Comparison of ENCODE assay signal across 8 cellular contexts in genomic region chr11:66312549-66313320, GRCh38. TPM values are rescaled to one million over a fixed set of nuclear protein-coding genes. Genes with fewer than 3 reads are reported as not detected.
DNase-seq lines count a peak whose midpoint lies in the region; ATAC-seq and TF ChIP-seq lines count a peak whose summit lies in the region.

No MANE protein-coding gene starts in this region.

- no peaks in the 10 kb centered on the region for H3K9me3 ChIP-seq in right lobe of liver

- POLR2A ChIA-PET in activated CD4-positive, alpha-beta memory T cell treated with anti-CD3 and anti-CD28 coated beads for 36 hours (lab: Charles Lee), result interaction anchor here (0.5 to 2.1 kb wide), 9 partner anchors 14 to 532 kb away, joined by 3 to 9 read pairs (median 3); partner anchors contain the start of genes BRMS1, SF3B2, SLC29A2 and YIF1A

- peak overlapping the region; percentile 40 to 84 (median 67) for H3K4me3 ChIP-seq in dorsolateral prefrontal cortex
- H3K4me3 ChIP-seq in right lobe of liver, result peak overlapping the region; percentile 46 to 53 (median 52)

- H3K4me1 Mint-ChIP-seq in CD14-positive monocyte, result peaks cover 31% of the 10 kb centered on the region
- peaks cover 12% of the 10 kb centered on the region for H3K4me1 Mint-ChIP-seq in activated CD4-positive, alpha-beta memory T cell treated with anti-CD3 and anti-CD28 coated beads for 36 hours (ENCODE audit: low read depth)

- peak overlapping the region; percentile 92 to 98 for H3K4me3 Mint-ChIP-seq in CD14-positive monocyte
- H3K4me3 Mint-ChIP-seq in activated CD4-positive, alpha-beta memory T cell treated with anti-CD3 and anti-CD28 coated beads for 36 hours, result peak overlapping the region; percentile 77

- H3K27me3 ChIP-seq in dorsolateral prefrontal cortex (no peaks in the 10 kb centered on the region), right lobe of liver (no peaks in the 10 kb centered on the region)

- intact Hi-C loops in CD14-positive monocyte (cut with micrococcal nuclease) (loop anchor here (1.0 to 10.0 kb wide), 3 partner anchors 16 to 72 kb away; partner anchors contain the start of gene BRMS1 (in 1 of the 2)), dorsolateral prefrontal cortex (cut with DNase I) (loop anchor here (1.0 to 5.0 kb wide), 3 partner anchors 16 to 35 kb away; partner anchors contain the start of genes B4GAT1 (in 1 of the 2), BRMS1 (in 1 of the 2) and YIF1A (in 1 of the 2)), right lobe of liver (cut with DNase I) (no loop called here)
- intact Hi-C loops in activated CD4-positive, alpha-beta memory T cell treated with anti-CD3 and anti-CD28 coated beads for 36 hours (cut with micrococcal nuclease), result loop anchor here (1.0 kb wide), 5 partner anchors 16 to 59 kb away; partner anchors contain the start of genes BRMS1, RAB1B, SLC29A2 and YIF1A

- ATAC-seq in GM19438 (IDR thresholded peaks at IDR 0.05; ENCODE audit: low read depth, unreplicated experiment), result peak; percentile 62
- ATAC-seq in HG03565 (IDR thresholded peaks at IDR 0.05; ENCODE audit: unreplicated experiment), result peak; percentile 42
- ATAC-seq in right lobe of liver, result peak; percentile 82 to 88 (median 85)

- WGBS in right lobe of liver (ENCODE audit: insufficient coverage, low coverage, low lambda C conversion rate, missing lambda C conversion rate), result 36% methylated on average over 8 of the region's 52 CpGs

- H3K36me3 ChIP-seq in right lobe of liver, result no peaks in the 10 kb centered on the region

- peak overlapping the region; percentile 96 to 99 (median 97) for H3K27ac Mint-ChIP-seq in CD14-positive monocyte
- H3K27ac Mint-ChIP-seq in activated CD4-positive, alpha-beta memory T cell treated with anti-CD3 and anti-CD28 coated beads for 36 hours, result peak overlapping the region; percentile 77

- peaks cover 0 to 9% (median 3%) of the 10 kb centered on the region in 4 donors for H3K4me1 ChIP-seq in right lobe of liver

- peak; percentile 28 for TF ChIP-seq POLR2A in right lobe of liver (IDR thresholded peaks at IDR 0.05)

- peaks cover 4 to 15% (median 15%) of the 10 kb centered on the region in 3 donors for H3K27me3 Mint-ChIP-seq in CD14-positive monocyte (ENCODE audit: low read depth in 3 of 3)
- no peaks in the 10 kb centered on the region for H3K27me3 Mint-ChIP-seq in activated CD4-positive, alpha-beta memory T cell treated with anti-CD3 and anti-CD28 coated beads for 36 hours

- peaks cover 0 to 2% of the 10 kb centered on the region in 2 donors for H3K36me3 Mint-ChIP-seq in CD14-positive monocyte
- no peaks in the 10 kb centered on the region for H3K36me3 Mint-ChIP-seq in activated CD4-positive, alpha-beta memory T cell treated with anti-CD3 and anti-CD28 coated beads for 36 hours

- H3K27ac ChIP-seq in dorsolateral prefrontal cortex (peak overlapping the region in 58 of 59 donors; percentile 39 to 95 (median 86)), right lobe of liver (peak overlapping the region; percentile 57 to 78 (median 72))

- CTCF ChIA-PET in activated CD4-positive, alpha-beta memory T cell treated with anti-CD3 and anti-CD28 coated beads for 36 hours (lab: Charles Lee), result interaction anchor here (0.6 to 2.9 kb wide), 20 partner anchors 10 to 636 kb away, joined by 3 to 45 read pairs (median 8); partner anchors contain the start of genes B4GAT1, BRMS1, DPP3 and MRPL11

- TF ChIP-seq CTCF in CD14-positive monocyte (IDR thresholded peaks at IDR 0.05) (no peak), dorsolateral prefrontal cortex (IDR thresholded peaks at IDR 0.05 in 54 of 56, conservative IDR thresholded peaks at IDR 0.05 in 2 of 56; ENCODE audit: low read depth in 1 of 56, partially characterized antibody in 56 of 56) (peak in 6 of 56 donors; percentile 8 to 18 (median 13)), right lobe of liver (IDR thresholded peaks at IDR 0.05) (no peak)

- H3K9me3 Mint-ChIP-seq in CD14-positive monocyte, result peaks cover 0 to 2% (median 0%) of the 10 kb centered on the region in 7 donors
- H3K9me3 Mint-ChIP-seq in activated CD4-positive, alpha-beta memory T cell treated with anti-CD3 and anti-CD28 coated beads for 36 hours, result no peaks in the 10 kb centered on the region

- peak; percentile 98 for DNase-seq in CD14-positive monocyte (ENCODE audit: low spot score)
- peak; percentile 90 for DNase-seq in NCI-H748 treated with DMSO at 0.1 percent for 48 hours (lab: John Stamatoyannopoulos, UW)
- DNase-seq in activated CD4-positive, alpha-beta memory T cell treated with anti-CD3 and anti-CD28 coated beads for 36 hours, result peak; percentile 95
- DNase-seq in dorsolateral prefrontal cortex, result peak; percentile 91 to 98 (median 95)
- peak; percentile 99 for DNase-seq in right lobe of liver
- DNase-seq in stimulated activated CD4-positive, alpha-beta T cell treated with anti-CD3 and anti-CD28 coated beads, Interleukin-4, amount 100 ng/mL, for 1 hour, result peak; percentile 98

RNA-seq across cellular contexts. Expression of gene CD248, which starts 4.1 kb away (rescaled TPM):
- polyA plus RNA-seq in CD14-positive monocyte, result under 1 TPM in 1 of 2 donors, not detected in 1; 0.13 TPM
- not detected for total RNA-seq in activated CD4-positive, alpha-beta memory T cell treated with anti-CD3 and anti-CD28 coated beads for 36 hours
- 1 to 10 TPM in 105 of 120 experiments, under 1 TPM in 15; 0.45 to 6.5 (median 1.9) TPM for total RNA-seq in dorsolateral prefrontal cortex
- 1 to 10 TPM in 3 of 6 experiments, under 1 TPM in 3; 0.37 to 3.2 (median 0.94) TPM for total RNA-seq in right lobe of liver

RNA-seq across cellular contexts. Expression of gene TMEM151A, which starts 21.0 kb away (rescaled TPM):
- not detected for polyA plus RNA-seq in CD14-positive monocyte
- not detected for total RNA-seq in activated CD4-positive, alpha-beta memory T cell treated with anti-CD3 and anti-CD28 coated beads for 36 hours
- total RNA-seq in dorsolateral prefrontal cortex, result 100 to 1,000 TPM in 2 of 120 experiments, 10 to 100 TPM in 118; 29.6 to 145 (median 58.1) TPM
- total RNA-seq in right lobe of liver, result under 1 TPM in 4 of 6 experiments, not detected in 2; 0.13 to 0.86 (median 0.45) TPM

RNA-seq across cellular contexts. Expression of gene RIN1, which starts 23.5 kb away (rescaled TPM):
- 1 to 10 TPM; 6.1 to 7.6 TPM for polyA plus RNA-seq in CD14-positive monocyte
- total RNA-seq in activated CD4-positive, alpha-beta memory T cell treated with anti-CD3 and anti-CD28 coated beads for 36 hours, result 1 to 10 TPM; 1.0 to 1.6 TPM
- 10 to 100 TPM in 107 of 120 experiments, 1 to 10 TPM in 13; 4.0 to 30.0 (median 14.9) TPM for total RNA-seq in dorsolateral prefrontal cortex
- 1 to 10 TPM in 3 of 6 experiments, under 1 TPM in 3; 0.46 to 1.8 (median 0.94) TPM for total RNA-seq in right lobe of liver

RNA-seq across cellular contexts. Expression of gene YIF1A, which starts 23.8 kb away (rescaled TPM):
- polyA plus RNA-seq in CD14-positive monocyte, result 10 to 100 TPM; 63.8 to 81.1 TPM
- 10 to 100 TPM; 63.1 to 65.8 TPM for total RNA-seq in activated CD4-positive, alpha-beta memory T cell treated with anti-CD3 and anti-CD28 coated beads for 36 hours
- total RNA-seq in dorsolateral prefrontal cortex (10 to 100 TPM; 15.9 to 71.3 (median 33.4) TPM), right lobe of liver (100 to 1,000 TPM in 3 of 6 experiments, 10 to 100 TPM in 3; 75.0 to 170 (median 97.9) TPM)

RNA-seq across cellular contexts. Expression of gene BRMS1, which starts 32.2 kb away (rescaled TPM):
- polyA plus RNA-seq in CD14-positive monocyte, result 10 to 100 TPM; 62.0 to 65.2 TPM
- 10 to 100 TPM; 29.3 to 31.2 TPM for total RNA-seq in activated CD4-positive, alpha-beta memory T cell treated with anti-CD3 and anti-CD28 coated beads for 36 hours
- 10 to 100 TPM; 10.3 to 25.1 (median 16.2) TPM for total RNA-seq in dorsolateral prefrontal cortex
- 10 to 100 TPM in 5 of 6 experiments, 1 to 10 TPM in 1; 8.2 to 31.9 (median 12.1) TPM for total RNA-seq in right lobe of liver

Comparison
In these comparisons a context has a peak if more than half of its experiments do, and no peak if none do; other contexts are left out.
1. Peak in every context shown above with its lines: DNase-seq, ATAC-seq, H3K4me3 ChIP-seq and H3K27ac ChIP-seq.
2. RNA of gene TMEM151A, which starts 21.0 kb away (total RNA-seq): 29.6 to 145 TPM in dorsolateral prefrontal cortex; 0.13 to 0.86 TPM in right lobe of liver and not detected in activated CD4-positive, alpha-beta memory T cell treated with anti-CD3 and anti-CD28 coated beads for 36 hours; every median in the first group is over 10 times any median in the second.
3. intact Hi-C loops: an anchor here in CD14-positive monocyte (1.0 to 10.0 kb wide), activated CD4-positive, alpha-beta memory T cell treated with anti-CD3 and anti-CD28 coated beads for 36 hours (1.0 kb wide) and dorsolateral prefrontal cortex (1.0 to 5.0 kb wide); none called in right lobe of liver.